ENCODE assay signal across 8 cellular contexts in the genomic region with DNA sequence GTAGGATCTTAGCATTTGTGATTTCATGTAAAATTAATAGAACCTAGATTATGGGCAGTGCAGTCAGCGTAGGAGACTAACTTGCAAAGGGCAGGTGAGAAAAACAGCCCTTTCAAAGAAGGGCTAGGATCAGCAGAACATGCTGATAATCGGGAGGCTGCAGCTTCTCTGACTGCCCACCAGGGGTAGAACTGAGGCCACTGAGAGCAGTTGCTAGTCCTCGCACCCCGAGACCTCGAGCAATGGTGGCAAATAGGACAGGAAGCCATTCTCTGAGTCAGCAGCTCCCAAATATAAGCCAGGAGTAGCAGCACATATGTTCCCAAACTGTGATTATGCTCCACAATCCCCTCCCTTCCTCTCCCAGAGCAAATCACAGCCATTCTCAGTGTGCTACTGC.
DNase-seq lines count a peak whose midpoint lies in the region; ATAC-seq, FAIRE-seq and TF ChIP-seq lines count a peak whose summit lies in the region.

No MANE protein-coding gene starts in this region.

- H3K36me3 Mint-ChIP-seq in astrocyte (ENCODE audit: low read depth, unreplicated experiment) (no peaks in the 10 kb centered on the region), mesothelial cell of epicardium (no peaks in the 10 kb centered on the region)

- no peaks in the 10 kb centered on the region for H3K4me1 ChIP-seq in astrocyte (ENCODE audit: insufficient read depth, low read length)

- intact Hi-C loops in Right ventricle myocardium inferior (cut with DNase I): no loop called here

- DNase-seq in GM04504 (ENCODE audit: low read depth): peak; percentile 26
- peak; percentile 53 for DNase-seq in HPDE6-E6E7 (ENCODE audit: extremely low spot score)
- peak; percentile 39 for DNase-seq in astrocyte (ENCODE audit: low read depth)
- no peak for DNase-seq in mesothelial cell of epicardium (ENCODE audit: low spot score in 2 of 2, unreplicated experiment in 2 of 2)
- no peak for DNase-seq in kidney glomerular epithelial cell (lab: John Stamatoyannopoulos, UW)
- no peak for DNase-seq in Right ventricle myocardium inferior (ENCODE audit: missing footprints)

- H3K4me2 ChIP-seq in astrocyte (ENCODE audit: low read length): peak overlapping the region; percentile 46

- FAIRE-seq in astrocyte (lab: Jason Lieb, UNC): peak; percentile 75

- H3K4me1 Mint-ChIP-seq in astrocyte (ENCODE audit: low read depth, unreplicated experiment) (peaks cover 2% of the 10 kb centered on the region), mesothelial cell of epicardium (no peaks in the 10 kb centered on the region)

- no peak overlapping the region for H3K27ac ChIP-seq in astrocyte (ENCODE audit: low read depth, low read length)

- H3K9me3 ChIP-seq in astrocyte (ENCODE audit: insufficient read depth, low read depth, low read length): no peaks in the 10 kb centered on the region

- no peak overlapping the region for H3K9ac ChIP-seq in astrocyte (ENCODE audit: low read length)

- no peaks in the 10 kb centered on the region for H4K20me1 ChIP-seq in astrocyte (ENCODE audit: insufficient read depth, low read length)

- H3K27ac Mint-ChIP-seq in astrocyte (ENCODE audit: unreplicated experiment) (peak overlapping the region; percentile 47), mesothelial cell of epicardium (no peak overlapping the region)

- peak overlapping the region; percentile 63 for H2AFZ ChIP-seq in astrocyte (ENCODE audit: low read depth, low read length)

- H3K4me3 ChIP-seq in astrocyte (ENCODE audit: insufficient read depth, low read depth, low read length): no peak overlapping the region

- no peaks in the 10 kb centered on the region for H3K36me3 ChIP-seq in astrocyte (ENCODE audit: insufficient read depth, low read length)

- H3K27me3 ChIP-seq in astrocyte (ENCODE audit: insufficient read depth, low read length): no peaks in the 10 kb centered on the region

- no peaks in the 10 kb centered on the region for H3K9me3 Mint-ChIP-seq in astrocyte (ENCODE audit: unreplicated experiment)
- H3K9me3 Mint-ChIP-seq in mesothelial cell of epicardium: peaks cover 28% of the 10 kb centered on the region

- H3K79me2 ChIP-seq in astrocyte (ENCODE audit: insufficient read depth, low read length): no peaks in the 10 kb centered on the region

- no peaks in the 10 kb centered on the region for H3K27me3 Mint-ChIP-seq in astrocyte (ENCODE audit: low read depth, unreplicated experiment)
- no peaks in the 10 kb centered on the region for H3K27me3 Mint-ChIP-seq in mesothelial cell of epicardium (ENCODE audit: low read depth)

- ATAC-seq in GM21723 (IDR thresholded peaks at IDR 0.05; ENCODE audit: unreplicated experiment) (no peak), HG03439 (IDR thresholded peaks at IDR 0.05; ENCODE audit: unreplicated experiment) (no peak), Right ventricle myocardium inferior (no peak)

- H3K4me3 Mint-ChIP-seq in astrocyte (ENCODE audit: unreplicated experiment): no peak overlapping the region
- H3K4me3 Mint-ChIP-seq in mesothelial cell of epicardium: no peak overlapping the region

- TF ChIP-seq CTCF in astrocyte (IDR thresholded peaks at IDR 0.05; ENCODE audit: insufficient read depth, low read depth, low read length): peak; percentile 50
- peak; percentile 53 for TF ChIP-seq CTCF in mesothelial cell of epicardium (IDR thresholded peaks at IDR 0.05; ENCODE audit: unreplicated experiment)

Comparison
In these comparisons a context has a peak if more than half of its experiments do, and no peak if none do; other contexts are left out.
1. DNase-seq: peak in GM04504 (single experiment), HPDE6-E6E7 (single experiment) and astrocyte (single experiment); none in mesothelial cell of epicardium (0 of 2), kidney glomerular epithelial cell (single experiment) and Right ventricle myocardium inferior (single experiment).